ENCODE assay signal across 28 cellular contexts in genomic region chr13:74024314-74024713, GRCh38.
"Had no signal": no experiment of that assay in that cellular context is flagged by ENCODE, and none has a peak within 500 bp of the region (broad histone marks: within the 10 kb centered on the region; RNA-seq: fewer than 3 reads in every experiment).

No MANE protein-coding gene starts in this region.

- H3K9me3 ChIP-seq: lower lobe of right lung, mucosa of descending colon, thyroid gland had no signal

- H3K4me3 Mint-ChIP-seq: activated CD4-positive, alpha-beta memory T cell treated with anti-CD3 and anti-CD28 coated beads, Interleukin-2, amount 10 ng/mL, durations not matched to agents 7 days and 5 days; activated CD4-positive, alpha-beta T cell treated with anti-CD3 and anti-CD28 coated beads, Interleukin-2, amount 10 ng/mL, durations not matched to agents 24 days and 14 days; activated CD8-positive, alpha-beta memory T cell treated with anti-CD3 and anti-CD28 coated beads, Interleukin-2, amount 10 ng/mL, durations not matched to agents 7 days and 5 days; activated T-helper 1 cell treated with anti-CD3 and anti-CD28 coated beads, Interleukin-12 subunit alpha, Interleukin-12 subunit beta, Interleukin-2, Interleukin-4 antibody, amounts not matched to agents 30 ng/mL and 10 ng/mL and 1 ng/mL, durations not matched to agents 14 hours and 24 hours and 36 hours; dendritic cell treated with granulocyte-macrophage colony-stimulating factor and Interleukin-4, amounts not matched to agents 40 ng/mL and 50 ng/mL, for 4 days had no signal

- H3K36me3 ChIP-seq: lower lobe of right lung, thyroid gland had no signal

- FAIRE-seq: astrocyte, bronchial epithelial cell, islet of Langerhans had no signal

- H3K27ac Mint-ChIP-seq: activated CD4-positive, alpha-beta memory T cell treated with anti-CD3 and anti-CD28 coated beads, Interleukin-2, amount 10 ng/mL, durations not matched to agents 7 days and 5 days; activated CD4-positive, alpha-beta T cell treated with anti-CD3 and anti-CD28 coated beads, Interleukin-2, amount 10 ng/mL, durations not matched to agents 24 days and 14 days; activated CD8-positive, alpha-beta memory T cell treated with anti-CD3 and anti-CD28 coated beads, Interleukin-2, amount 10 ng/mL, durations not matched to agents 7 days and 5 days; dendritic cell treated with granulocyte-macrophage colony-stimulating factor and Interleukin-4, amounts not matched to agents 40 ng/mL and 50 ng/mL, for 4 days; progenitor cell of endocrine pancreas had no signal

- H3K4me1 ChIP-seq: lower lobe of right lung, thyroid gland had no signal

- H3K27ac ChIP-seq: lower lobe of right lung, SK-N-MC, thyroid gland, VCaP had no signal

- ATAC-seq: activated CD4-positive, CD25-positive, alpha-beta regulatory T cell treated with anti-CD3 and anti-CD28 coated beads, Interleukin-2, amount 50 U/mL, for 24 hours; activated CD8-positive, alpha-beta memory T cell treated with anti-CD3 and anti-CD28 coated beads, Interleukin-2, amount 10 ng/mL, durations not matched to agents 7 days and 5 days; lower lobe of right lung; stimulated activated naive CD8-positive, alpha-beta T cell treated with anti-CD3 and anti-CD28 coated beads, Interleukin-15, Interleukin-2, amounts not matched to agents 100 U/mL and 50 U/mL, for 24 hours had no signal

- H3K27me3 ChIP-seq: thyroid gland had no signal

- H3K4me3 ChIP-seq: lower lobe of right lung, mucosa of descending colon, SK-N-MC, thyroid gland had no signal

- H3K27me3 Mint-ChIP-seq: activated CD4-positive, alpha-beta memory T cell treated with anti-CD3 and anti-CD28 coated beads, Interleukin-2, amount 10 ng/mL, durations not matched to agents 7 days and 5 days; activated CD4-positive, alpha-beta T cell treated with anti-CD3 and anti-CD28 coated beads, Interleukin-2, amount 10 ng/mL, durations not matched to agents 24 days and 14 days; activated CD8-positive, alpha-beta memory T cell treated with anti-CD3 and anti-CD28 coated beads, Interleukin-2, amount 10 ng/mL, durations not matched to agents 7 days and 5 days; activated naive CD4-positive, alpha-beta T cell treated with anti-CD3 and anti-CD28 coated beads, Interleukin-2, amount 50 U/mL, for 24 hours; dendritic cell treated with granulocyte-macrophage colony-stimulating factor and Interleukin-4, amounts not matched to agents 40 ng/mL and 50 ng/mL, for 4 days had no signal

- DNase-seq: activated CD4-positive, alpha-beta memory T cell treated with anti-CD3 and anti-CD28 coated beads, Interleukin-2, amount 10 ng/mL, durations not matched to agents 7 days and 5 days; activated CD4-positive, alpha-beta T cell treated with anti-CD3 and anti-CD28 coated beads, Interleukin-2, amount 10 ng/mL, durations not matched to agents 24 days and 14 days; activated CD8-positive, alpha-beta memory T cell treated with anti-CD3 and anti-CD28 coated beads, Interleukin-2, amount 10 ng/mL, durations not matched to agents 7 days and 5 days; activated gamma-delta T cell; effector CD8-positive, alpha-beta T cell; erythroblast; left colon; lower lobe of right lung; mesendoderm; mucosa of descending colon; retina; stimulated activated CD4-positive, alpha-beta T cell treated with anti-CD3 and anti-CD28 coated beads, Interleukin-12 subunit alpha, Interleukin-12 subunit beta, amount 100 ng/mL, for 4 hours; stimulated activated CD4-positive, alpha-beta T cell treated with anti-CD3 and anti-CD28 coated beads, Interleukin-4, amount 100 ng/mL, for 4 hours; stimulated activated naive CD8-positive, alpha-beta T cell treated with anti-CD3 and anti-CD28 coated beads, Interleukin-15, Interleukin-2, amounts not matched to agents 100 U/mL and 50 U/mL, for 24 hours; substantia nigra; SW 1271; T-helper 2 cell; thyroid gland had no signal
